ENCODE assay signal across 20 cellular contexts in the genomic region with DNA sequence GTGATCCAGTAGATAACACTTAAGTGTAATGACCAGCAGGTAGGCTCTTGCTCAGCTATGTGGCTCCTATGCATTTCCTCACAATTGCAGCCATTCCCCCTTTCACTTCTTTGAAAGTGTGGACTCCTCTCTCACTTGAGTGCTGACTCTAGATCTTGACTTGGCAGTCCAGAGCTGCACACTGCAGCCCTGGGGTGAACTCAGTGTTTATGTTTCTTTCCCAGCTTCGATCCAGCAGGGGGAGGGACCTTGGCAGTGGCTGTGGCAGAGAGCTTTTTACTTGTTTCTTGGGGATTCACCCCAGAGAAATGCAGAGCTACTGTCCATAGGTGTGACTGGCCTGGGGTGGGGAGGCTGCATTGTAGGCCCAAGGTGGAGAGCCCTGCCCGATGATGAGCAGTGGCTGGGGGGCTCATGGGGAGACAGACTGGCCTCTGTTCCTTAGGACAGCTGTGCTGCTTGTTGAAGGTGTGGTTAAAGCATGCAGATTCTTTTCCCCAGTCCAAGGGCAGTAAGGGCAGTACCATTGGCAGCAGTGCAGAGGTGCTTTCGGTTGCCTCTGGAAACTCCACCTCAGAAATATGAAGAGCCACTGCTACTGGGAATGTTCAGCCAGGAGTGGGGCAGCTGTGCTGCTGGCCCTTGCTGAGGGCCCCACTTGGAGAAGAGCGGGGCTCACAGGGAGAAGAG.
DNase-seq lines count a peak whose midpoint lies in the region; ATAC-seq and TF ChIP-seq lines count a peak whose summit lies in the region.
"Had no signal": no experiment of that assay in that cellular context is flagged by ENCODE, and none has a peak within 500 bp of the region (broad histone marks: within the 10 kb centered on the region; RNA-seq: fewer than 3 reads in every experiment).

No MANE protein-coding gene starts in this region.

- H3K36me3 Mint-ChIP-seq in progenitor cell of endocrine pancreas (ENCODE audit: insufficient read depth), result peaks cover 4% of the 10 kb centered on the region

- H3K4me3 ChIP-seq in adipocyte (ENCODE audit: low read length) (no peak overlapping the region), fibroblast of lung (replicated peaks in 1 of 4; ENCODE audit: control extremely low read depth in 1 of 4, insufficient read depth in 1 of 4, low read depth in 3 of 4, low read length in 4 of 4) (no peak overlapping the region)
- H3K4me3 ChIP-seq: GM12878 had no signal

- TF ChIP-seq CTCF in fibroblast of lung (conservative IDR thresholded peaks at IDR 0.05 in 1 of 2, IDR thresholded peaks at IDR 0.05 in 1 of 2; ENCODE audit: low read depth in 1 of 2, low read length in 2 of 2) (no peak), progenitor cell of endocrine pancreas (IDR thresholded peaks at IDR 0.05; ENCODE audit: unreplicated experiment) (no peak)

- no peaks in the 10 kb centered on the region for H3K36me3 ChIP-seq in adipocyte (ENCODE audit: control insufficient read depth, insufficient read depth, low read length, severe bottlenecking)
- H3K36me3 ChIP-seq in fibroblast of lung (ENCODE audit: control insufficient read depth, insufficient read depth, low read length), result no peaks in the 10 kb centered on the region

- H3K9ac ChIP-seq in adipocyte (ENCODE audit: low read length), result no peak overlapping the region
- H3K9ac ChIP-seq in fibroblast of lung (ENCODE audit: insufficient read depth, low read length), result no peak overlapping the region
- H3K9ac ChIP-seq: SK-N-SH had no signal

- H3K9me3 ChIP-seq in adipocyte (ENCODE audit: control insufficient read depth, low read length) (peaks cover 17% of the 10 kb centered on the region), fibroblast of lung (ENCODE audit: control insufficient read depth, insufficient read depth, low read depth, low read length) (no peaks in the 10 kb centered on the region)
- H3K9me3 ChIP-seq: SK-N-SH had no signal

- DNase-seq in AG08396 (ENCODE audit: low spot score), result peak; percentile 14
- peak; percentile 13 for DNase-seq in adipocyte (ENCODE audit: low read depth)
- peak; percentile 43 to 55 for DNase-seq in fibroblast of lung (ENCODE audit: low read depth in 2 of 2)
- DNase-seq in progenitor cell of endocrine pancreas (ENCODE audit: low spot score, unreplicated experiment), result no peak
- DNase-seq in NCI-H226, result no peak
- DNase-seq in NCI-H524 treated with DMSO at 0.1 percent for 48 hours (lab: John Stamatoyannopoulos, UW), result no peak
- DNase-seq: 8988T, C1 segment of cervical spinal cord, COR-L47, GOT3, KG1, NCI-H1092 treated with DMSO at 0.1 percent for 48 hours, NCI-H1694 treated with DMSO at 0.1 percent for 48 hours, NCI-H82, SK-N-SH had no signal

- no peak overlapping the region for H3K4me2 ChIP-seq in fibroblast of lung (ENCODE audit: extremely low read depth, insufficient read depth, low read length)
- H3K4me2 ChIP-seq: SK-N-SH had no signal

- peak overlapping the region; percentile 49 for H3K27ac Mint-ChIP-seq in progenitor cell of endocrine pancreas

- no peaks in the 10 kb centered on the region for H3K79me2 ChIP-seq in fibroblast of lung (ENCODE audit: control insufficient read depth, insufficient read depth, low read length)

- H3K4me1 Mint-ChIP-seq in progenitor cell of endocrine pancreas (ENCODE audit: low read depth), result no peaks in the 10 kb centered on the region

- no peak overlapping the region for H3K27ac ChIP-seq in fibroblast of lung (ENCODE audit: insufficient read depth, low read length)

- no peaks in the 10 kb centered on the region for H4K20me1 ChIP-seq in fibroblast of lung (ENCODE audit: control insufficient read depth, extremely low read depth, insufficient read depth, low read length)

- H3K27me3 ChIP-seq in adipocyte (replicated peaks; ENCODE audit: control insufficient read depth, insufficient read depth, low read length) (no peaks in the 10 kb centered on the region), fibroblast of lung (ENCODE audit: control insufficient read depth, insufficient read depth, low read length) (no peaks in the 10 kb centered on the region)

- H3K9me3 Mint-ChIP-seq in progenitor cell of endocrine pancreas (ENCODE audit: low read depth), result peaks cover 36% of the 10 kb centered on the region

- no peaks in the 10 kb centered on the region for H3K27me3 Mint-ChIP-seq in progenitor cell of endocrine pancreas

- peaks cover 5% of the 10 kb centered on the region for H3K4me1 ChIP-seq in adipocyte (ENCODE audit: control insufficient read depth, insufficient read depth, low read length)
- H3K4me1 ChIP-seq in fibroblast of lung (ENCODE audit: control insufficient read depth, extremely low read depth, insufficient read depth, low read length), result no peaks in the 10 kb centered on the region

- ATAC-seq in HG02678 (IDR thresholded peaks at IDR 0.05; ENCODE audit: unreplicated experiment) (no peak), GM21381 (IDR thresholded peaks at IDR 0.05; ENCODE audit: unreplicated experiment) (no peak)
- ATAC-seq: GM12878, Panc1, Right ventricle myocardium inferior had no signal

- no peak overlapping the region for H3K4me3 Mint-ChIP-seq in progenitor cell of endocrine pancreas (ENCODE audit: low read depth)

- no peak overlapping the region for H2AFZ ChIP-seq in fibroblast of lung (ENCODE audit: low read length)

Comparison
In these comparisons a context has a peak if more than half of its experiments do, and no peak if none do; other contexts are left out.
1. DNase-seq: peak in AG08396 (single experiment), adipocyte (single experiment) and fibroblast of lung (2 of 2); none in progenitor cell of endocrine pancreas (single experiment), NCI-H226 (single experiment) and NCI-H524 treated with DMSO at 0.1 percent for 48 hours (single experiment).